20 cellular contexts compared by ENCODE assay signal in genomic region chr9:96122756-96123155, GRCh38.
DNase-seq lines count a peak whose midpoint lies in the region; ATAC-seq, FAIRE-seq and TF ChIP-seq lines count a peak whose summit lies in the region.
"Had no signal": no experiment of that assay in that cellular context is flagged by ENCODE, and none has a peak within 500 bp of the region (broad histone marks: within the 10 kb centered on the region; RNA-seq: fewer than 3 reads in every experiment).

No MANE protein-coding gene starts in this region.

- DNase-seq in Daoy (ENCODE audit: low read depth) (peak; percentile 43), RCC 7860 (ENCODE audit: low spot score) (peak; percentile 14), myocyte (ENCODE audit: low read depth) (peak; percentile 27), aorta (no peak), H9 (no peak), NCI-H1417 (lab: John Stamatoyannopoulos, UW) (no peak)
- DNase-seq: activated CD8-positive, alpha-beta T cell treated with anti-CD3 and anti-CD28 coated beads for 36 hours; activated naive CD8-positive, alpha-beta T cell treated with anti-CD3 and anti-CD28 coated beads for 36 hours; activated T-cell treated with anti-CD3 and anti-CD28 coated beads, Interleukin-2, amount 50 U/mL, for 48 hours; glutamatergic neuron; H7; islet precursor cell; mesendoderm; NCI-H187 treated with DMSO at 0.1 percent for 48 hours; NCI-H510A; nephron progenitor cell; substantia nigra had no signal

- H3K27me3 ChIP-seq in aorta (ENCODE audit: control insufficient read depth in 1 of 2, insufficient read depth in 2 of 2, low read length in 1 of 2), result no peaks in the 10 kb centered on the region
- H3K27me3 ChIP-seq in H9 (ENCODE audit: insufficient read depth, low read length), result no peaks in the 10 kb centered on the region

- H3K23me2 ChIP-seq in H9 (ENCODE audit: insufficient read length, low read depth, low read length, poor library complexity, severe bottlenecking), result no peaks in the 10 kb centered on the region

- H3K27ac ChIP-seq in aorta (ENCODE audit: low read depth in 1 of 2, low read length in 2 of 2), result no peak overlapping the region
- H3K27ac ChIP-seq in H9 (ENCODE audit: insufficient read length, low read depth, low read length), result no peak overlapping the region
- H3K27ac ChIP-seq: SK-N-MC had no signal

- FAIRE-seq in RCC 7860 (lab: Jason Lieb, UNC) (peak; percentile 24), endometrium (lab: Jason Lieb, UNC) (peak; percentile 81)

- no peak overlapping the region for H3K56ac ChIP-seq in H9 (ENCODE audit: insufficient read length, low read depth, low read length)

- H3K36me3 Mint-ChIP-seq in H9 (ENCODE audit: insufficient read depth in 1 of 3, low read depth in 3 of 3), result peaks cover 7 to 27% (median 9%) of the 10 kb centered on the region in 3 experiments; a peak in 6 of 7 replicates
- H3K36me3 Mint-ChIP-seq: activated naive CD8-positive, alpha-beta T cell treated with anti-CD3 and anti-CD28 coated beads for 36 hours had no signal

- H3K79me2 ChIP-seq in H9 (ENCODE audit: insufficient read depth, low read length), result no peaks in the 10 kb centered on the region

- TF ChIP-seq CTCF in H9 (conservative IDR thresholded peaks at IDR 0.05), result no peak

- H3K9ac ChIP-seq in H9 (ENCODE audit: extremely low read depth, insufficient read length, low read length), result no peak overlapping the region

- H3K36me3 ChIP-seq in aorta (ENCODE audit: control insufficient read depth in 1 of 2, insufficient read depth in 2 of 2, low read length in 1 of 2), result no peaks in the 10 kb centered on the region

- no peak overlapping the region for H3K23ac ChIP-seq in H9 (ENCODE audit: insufficient read length, low read depth, low read length)

- H4K91ac ChIP-seq in H9 (ENCODE audit: insufficient read length, low read depth, low read length), result no peak overlapping the region

- H2BK5ac ChIP-seq in H9 (ENCODE audit: insufficient read length, low read length), result no peak overlapping the region

- H4K20me1 ChIP-seq in H9 (ENCODE audit: control insufficient read depth, insufficient read depth, insufficient read length), result no peaks in the 10 kb centered on the region

- H3K4me3 Mint-ChIP-seq in H9, result no peak overlapping the region
- H3K4me3 Mint-ChIP-seq: activated CD8-positive, alpha-beta T cell treated with anti-CD3 and anti-CD28 coated beads for 36 hours; activated naive CD8-positive, alpha-beta T cell treated with anti-CD3 and anti-CD28 coated beads for 36 hours; nephron progenitor cell had no signal

- H2BK20ac ChIP-seq in H9 (ENCODE audit: low read depth, low read length, poor library complexity, severe bottlenecking), result no peak overlapping the region

- no peak overlapping the region for H2BK120ac ChIP-seq in H9 (ENCODE audit: low read depth, low read length, poor library complexity, severe bottlenecking)

- no peak overlapping the region for H3K4ac ChIP-seq in H9 (ENCODE audit: low read depth, low read length)

- WGBS in aorta, 2 donors, result 67 to 71% methylated on average over 3 of the region's 3 CpGs
- no CpG with 5 or more reads among the region's 3 CpGs for WGBS in H9 (ENCODE audit: extremely low coverage, insufficient read length, low lambda C conversion rate)

- no peak overlapping the region for H3K14ac ChIP-seq in H9 (ENCODE audit: insufficient read depth, low read length)

- H3K9me3 ChIP-seq in aorta (ENCODE audit: control insufficient read depth, low read length) (no peaks in the 10 kb centered on the region), H9 (ENCODE audit: control insufficient read depth, low read depth, low read length) (no peaks in the 10 kb centered on the region)

- H2BK12ac ChIP-seq in H9 (ENCODE audit: insufficient read length, low read depth, low read length), result no peak overlapping the region

- ATAC-seq in aorta (ENCODE audit: low FRiP score), result no peak
- ATAC-seq in HG02852 (IDR thresholded peaks at IDR 0.05; ENCODE audit: unreplicated experiment), result no peak
- ATAC-seq: activated CD8-positive, alpha-beta T cell treated with anti-CD3 and anti-CD28 coated beads for 36 hours had no signal

- no peak overlapping the region for H2AFZ ChIP-seq in H9 (ENCODE audit: low read length)

- H2BK15ac ChIP-seq in H9 (ENCODE audit: low read depth, low read length), result no peak overlapping the region

- H3K9me3 Mint-ChIP-seq in H9, result peaks cover 25 to 31% of the 10 kb centered on the region in 2 experiments

- intact Hi-C loops in aorta (cut with DNase I), result no loop called here

- no peak overlapping the region for H3T11ph ChIP-seq in H9 (ENCODE audit: low read length)

- no peak overlapping the region for H4K5ac ChIP-seq in H9 (ENCODE audit: insufficient read length, low read depth, low read length)

- no peak overlapping the region for H3K4me3 ChIP-seq in aorta (ENCODE audit: low read length in 2 of 2)
- H3K4me3 ChIP-seq: SK-N-MC had no signal

- no peak overlapping the region for H3K4me2 ChIP-seq in H9 (ENCODE audit: insufficient read depth, insufficient read length, low read length)

- peaks cover 10 to 18% of the 10 kb centered on the region in 2 experiments for H3K4me1 Mint-ChIP-seq in H9

- no peak overlapping the region for H3K27ac Mint-ChIP-seq in H9
- H3K27ac Mint-ChIP-seq: activated CD8-positive, alpha-beta T cell treated with anti-CD3 and anti-CD28 coated beads for 36 hours; activated naive CD8-positive, alpha-beta T cell treated with anti-CD3 and anti-CD28 coated beads for 36 hours; nephron progenitor cell had no signal

- no peaks in the 10 kb centered on the region for H3K79me1 ChIP-seq in H9 (ENCODE audit: insufficient read depth, low read depth, low read length, poor library complexity, severe bottlenecking)

- H2AK5ac ChIP-seq in H9 (ENCODE audit: insufficient read length, low read length), result no peak overlapping the region

- H3K18ac ChIP-seq in H9 (ENCODE audit: insufficient read length, low read depth, low read length), result no peak overlapping the region

- H3K4me1 ChIP-seq in aorta (ENCODE audit: control insufficient read depth in 1 of 2, insufficient read depth in 2 of 2, low read length in 2 of 2), result no peaks in the 10 kb centered on the region
- H3K4me1 ChIP-seq in H9 (ENCODE audit: insufficient read depth, low read length), result no peaks in the 10 kb centered on the region; the same call in 1 of the 2 replicates

- no peak overlapping the region for H4K8ac ChIP-seq in H9 (replicated peaks; ENCODE audit: insufficient read length, low read depth, low read length)

- H3K27me3 Mint-ChIP-seq in H9 (ENCODE audit: low read depth), result peaks cover 9% of the 10 kb centered on the region

Comparison
In these comparisons a context has a peak if more than half of its experiments do, and no peak if none do; other contexts are left out.
1. DNase-seq: peak in Daoy (single experiment), RCC 7860 (single experiment) and myocyte (single experiment); none in aorta (0 of 2), H9 (single experiment) and NCI-H1417 (0 of 3).